ENCODE assay signal across 32 cellular contexts in genomic region chr15:45474799-45475198, GRCh38.
"Had no signal": no experiment of that assay in that cellular context is flagged by ENCODE, and none has a peak within 500 bp of the region (broad histone marks: within the 10 kb centered on the region; RNA-seq: fewer than 3 reads in every experiment).

No MANE protein-coding gene starts in this region.

- H3K9me3 ChIP-seq: adrenal gland, body of pancreas, breast epithelium had no signal

- DNase-seq: activated B cell treated with CpG ODN at 0.5 μM for 24 hours; activated CD4-positive, alpha-beta memory T cell treated with anti-CD3 and anti-CD28 coated beads, Interleukin-2, amount 10 ng/mL, durations not matched to agents 7 days and 5 days; activated CD4-positive, alpha-beta T cell treated with anti-CD3 and anti-CD28 coated beads for 1 hour; activated CD4-positive, alpha-beta T cell treated with anti-CD3 and anti-CD28 coated beads for 36 hours; activated CD4-positive, alpha-beta T cell treated with anti-CD3 and anti-CD28 coated beads for 48 hours; activated CD4-positive, alpha-beta T cell treated with anti-CD3 and anti-CD28 coated beads, Interleukin-2, amount 50 U/mL, for 48 hours; activated CD8-positive, alpha-beta memory T cell treated with anti-CD3 and anti-CD28 coated beads for 24 hours; activated CD8-positive, alpha-beta memory T cell treated with anti-CD3 and anti-CD28 coated beads, Interleukin-2, amount 10 ng/mL, durations not matched to agents 7 days and 5 days; activated CD8-positive, alpha-beta memory T cell treated with anti-CD3 and anti-CD28 coated beads, Interleukin-2, amount 50 U/mL, for 48 hours; activated CD8-positive, alpha-beta T cell treated with anti-CD3 and anti-CD28 coated beads, Interleukin-2, amount 10 ng/mL, durations not matched to agents 7 days and 5 days; activated effector memory CD4-positive, alpha-beta T cell treated with Interleukin-2 at 50 U/mL for 16 hours; activated gamma-delta T cell treated with Interleukin-2 at 50 U/mL for 16 hours; activated naive CD4-positive, alpha-beta T cell; activated naive CD4-positive, alpha-beta T cell treated with anti-CD3 and anti-CD28 coated beads for 36 hours; activated naive CD4-positive, alpha-beta T cell treated with anti-CD3 and anti-CD28 coated beads, Interleukin-2, amount 50 U/mL, for 16 hours; activated naive CD8-positive, alpha-beta T cell treated with anti-CD3 and anti-CD28 coated beads for 36 hours; activated T-cell treated with anti-CD3 and anti-CD28 coated beads, Interleukin-2, amount 50 U/mL, for 24 hours; activated T-cell treated with anti-CD3 and anti-CD28 coated beads, Interleukin-2, amount 50 U/mL, for 48 hours; adrenal gland; amniotic stem cell; aorta; body of pancreas; brain microvascular endothelial cell; central memory CD4-positive, alpha-beta T cell; T-helper 1 cell; T-helper 2 cell; T-helper 9 cell had no signal

- H3K4me1 ChIP-seq: adrenal gland, body of pancreas, breast epithelium had no signal

- H3K36me3 ChIP-seq: adrenal gland, brain microvascular endothelial cell, breast epithelium had no signal

- ATAC-seq: activated CD4-positive, alpha-beta T cell treated with anti-CD3 and anti-CD28 coated beads for 36 hours; activated CD8-positive, alpha-beta memory T cell treated with anti-CD3 and anti-CD28 coated beads, Interleukin-2, amount 10 ng/mL, durations not matched to agents 7 days and 5 days; activated CD8-positive, alpha-beta T cell treated with anti-CD3 and anti-CD28 coated beads, Interleukin-2, amount 10 ng/mL, durations not matched to agents 7 days and 5 days; activated naive CD4-positive, alpha-beta T cell treated with anti-CD3 and anti-CD28 coated beads, Interleukin-2, amount 50 U/mL, for 72 hours; body of pancreas had no signal

- FAIRE-seq: astrocyte, TTC549 had no signal

- H3K27ac ChIP-seq: adrenal gland, body of pancreas, brain microvascular endothelial cell, breast epithelium, VCaP had no signal

- H3K4me3 ChIP-seq: adrenal gland, body of pancreas, breast epithelium had no signal

- H3K27me3 ChIP-seq: body of pancreas, brain microvascular endothelial cell, breast epithelium had no signal
